ENCODE assay signal across 8 cellular contexts in the genomic region with DNA sequence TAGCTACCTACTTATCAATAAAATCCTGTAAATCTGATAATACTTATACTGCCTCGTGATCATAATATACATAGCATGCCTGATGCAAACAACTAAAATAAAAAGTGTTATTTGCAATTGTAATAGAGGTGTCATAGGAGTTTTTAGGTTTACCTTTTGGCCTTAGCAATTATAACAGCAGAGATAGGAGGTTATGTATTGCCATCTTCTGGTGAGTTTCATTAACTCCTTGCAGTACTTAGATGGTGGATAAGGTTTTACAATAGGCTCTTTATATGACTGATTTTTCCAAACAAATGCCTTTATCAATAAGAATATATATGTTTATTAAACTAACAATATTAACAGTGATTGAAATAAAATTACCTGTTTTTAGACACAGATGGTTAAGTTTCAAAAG. TPM values are rescaled to one million over a fixed set of nuclear protein-coding genes. Genes with fewer than 3 reads are reported as not detected.
DNase-seq lines count a peak whose midpoint lies in the region; ATAC-seq, FAIRE-seq and TF ChIP-seq lines count a peak whose summit lies in the region.

No MANE protein-coding gene starts in this region.

- TF ChIP-seq CTCF in GM06990 (IDR thresholded peaks at IDR 0.05; ENCODE audit: insufficient read depth, low read length, poor library complexity, severe bottlenecking) (peak; percentile 31), astrocyte of the spinal cord (IDR thresholded peaks at IDR 0.05; ENCODE audit: low read depth, low read length) (peak; percentile 41), neural cell (IDR thresholded peaks at IDR 0.05; ENCODE audit: poor library complexity, severe bottlenecking) (peak; percentile 69), lower leg skin (IDR thresholded peaks at IDR 0.05) (no peak)

- no peaks in the 10 kb centered on the region for H3K9me3 ChIP-seq in neural cell (ENCODE audit: low read length)

- in situ Hi-C loops in astrocyte of the spinal cord (cut with HindIII; ENCODE audit: low sequenced_read_pairs) = no loop called here

- ATAC-seq in HG03460 (IDR thresholded peaks at IDR 0.05; ENCODE audit: unreplicated experiment) = no peak

- H3K9ac ChIP-seq in neural cell (ENCODE audit: low read length) = no peak overlapping the region

- intact Hi-C loops in lower leg skin (cut with DNase I; ENCODE audit: low total_unique reads) = loop anchor here (5.0 kb wide), 1 partner anchor 118 kb away; no protein-coding TSS in a partner anchor

- no peak for FAIRE-seq in HTR-8/SVneo (lab: Jason Lieb, UNC)

- no peaks in the 10 kb centered on the region for H3K27me3 ChIP-seq in GM06990 (replicated peaks; ENCODE audit: control insufficient read depth, insufficient read depth, low read length)
- no peaks in the 10 kb centered on the region for H3K27me3 ChIP-seq in neural cell (ENCODE audit: insufficient read depth, low read depth, low read length)

- H4K20me1 ChIP-seq in neural cell (ENCODE audit: insufficient read depth) = no peaks in the 10 kb centered on the region

- no peak overlapping the region for H2AFZ ChIP-seq in neural cell (ENCODE audit: low read depth, low read length)

- no peak overlapping the region for H3K4me2 ChIP-seq in neural cell (ENCODE audit: low read length)

- H3K79me2 ChIP-seq in neural cell (replicated peaks; ENCODE audit: insufficient read depth, low read length) = no peaks in the 10 kb centered on the region

- no peaks in the 10 kb centered on the region for H3F3A ChIP-seq in neural cell (ENCODE audit: insufficient read depth, low read length, poor library complexity, severe bottlenecking)

- H3K27ac ChIP-seq in neural cell (ENCODE audit: low read length) = no peak overlapping the region

- peak; percentile 78 for TF ChIP-seq RAD21 in neural cell (conservative IDR thresholded peaks at IDR 0.05)

- H3K36me3 ChIP-seq in GM06990 (ENCODE audit: control insufficient read depth, insufficient read depth, low read length) (no peaks in the 10 kb centered on the region), neural cell (ENCODE audit: insufficient read depth, low read length) (no peaks in the 10 kb centered on the region)

- WGBS in lower leg skin, 2 donors = 40 to 43% methylated on average over 1 of the region's 1 CpG

- TF ChIP-seq EP300 in neural cell (conservative IDR thresholded peaks at IDR 0.05; ENCODE audit: poor library complexity, severe bottlenecking) = no peak

- H3K9me2 ChIP-seq in neural cell (ENCODE audit: insufficient read depth, low read length) = no peaks in the 10 kb centered on the region

- H3K4me3 ChIP-seq in GM06990 (replicated peaks; ENCODE audit: low read depth, low read length) (no peak overlapping the region), astrocyte of the spinal cord (ENCODE audit: low read depth, low read length) (no peak overlapping the region), neural cell (ENCODE audit: low read length) (no peak overlapping the region), lower leg skin (ENCODE audit: low read depth, poor library complexity, severe bottlenecking) (no peak overlapping the region)

- no peak for DNase-seq in GM06990 (ENCODE audit: extremely low read depth, insufficient read length)
- DNase-seq in HTR-8/SVneo (ENCODE audit: insufficient read length, low spot score) = peak; percentile 9
- peak; percentile 49 for DNase-seq in astrocyte of the spinal cord (ENCODE audit: low read depth, low spot score)
- no peak for DNase-seq in NCI-H128 (lab: John Stamatoyannopoulos, UW; ENCODE audit: unreplicated experiment)
- no peak for DNase-seq in KG1 (lab: John Stamatoyannopoulos, UW)
- no peak for DNase-seq in lower leg skin (ENCODE audit: low spot score in 2 of 2)

- no peak for TF ChIP-seq POLR2A in lower leg skin (IDR thresholded peaks at IDR 0.05)

TF ChIP-seq in neural cell, 6 proteins besides CTCF, POLR2A, EP300 and RAD21:
- TF ChIP-seq SMC3 (conservative IDR thresholded peaks at IDR 0.05; ENCODE audit: poor library complexity) = peak; percentile 70
- no peak for TF ChIP-seq TAF1 (IDR thresholded peaks at IDR 0.05; ENCODE audit: low read depth)
- no peak for TF ChIP-seq EZH2 (IDR thresholded peaks at IDR 0.05; ENCODE audit: borderline replicate concordance, insufficient read depth, low read length, poor library complexity, severe bottlenecking)

RNA-seq across cellular contexts. Expression of gene MYCT1, which starts 27.8 kb away (rescaled TPM):
- not detected in 2 replicates for polyA plus RNA-seq in neural cell
- polyA minus RNA-seq in neural cell = not detected in 2 replicates
- total RNA-seq in lower leg skin = 1 to 10 TPM; 2.1 to 6.3 (median 3.9) TPM

RNA-seq across cellular contexts. Expression of gene SYNE1, which starts 32.7 kb away (rescaled TPM):
- 31.7 and 38.5 TPM in 2 replicates for polyA plus RNA-seq in neural cell
- 200 and 216 TPM in 2 replicates for polyA minus RNA-seq in neural cell
- 100 to 1,000 TPM; 111 to 156 (median 124) TPM for total RNA-seq in lower leg skin

Comparison
In these comparisons a context has a peak if more than half of its experiments do, and no peak if none do; other contexts are left out.
1. DNase-seq: peak in HTR-8/SVneo (single experiment) and astrocyte of the spinal cord (single experiment); none in GM06990 (single experiment), NCI-H128 (single experiment), KG1 (single experiment) and lower leg skin (0 of 2).
2. CTCF ChIP-seq: peak in GM06990 (single experiment), astrocyte of the spinal cord (single experiment) and neural cell (single experiment); none in lower leg skin (0 of 3).